15 cellular contexts compared by ENCODE assay signal in the genomic region with DNA sequence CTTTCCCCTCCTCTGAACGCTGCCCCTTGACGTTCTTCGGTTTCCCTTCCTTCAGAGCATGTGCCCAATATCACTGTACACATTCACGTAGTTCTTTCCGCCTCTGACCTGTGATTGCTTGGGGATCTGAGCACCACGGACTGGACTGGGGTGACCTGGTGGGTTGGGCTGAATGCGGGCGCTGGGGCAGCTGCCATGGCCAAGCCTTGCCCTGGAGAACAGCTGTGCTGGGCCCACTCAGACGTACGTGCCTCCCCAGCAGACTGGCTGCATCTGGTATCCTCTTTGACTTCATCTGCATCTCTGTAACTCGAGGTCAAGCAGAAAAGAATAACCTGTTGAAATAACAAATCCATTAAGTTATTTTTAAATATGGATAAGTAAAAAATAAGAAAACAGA. TPM values are rescaled to one million over a fixed set of nuclear protein-coding genes. Genes with fewer than 3 reads are reported as not detected.
DNase-seq lines count a peak whose midpoint lies in the region; ATAC-seq and TF ChIP-seq lines count a peak whose summit lies in the region.
"Had no signal": no experiment of that assay in that cellular context is flagged by ENCODE, and none has a peak within 500 bp of the region (broad histone marks: within the 10 kb centered on the region; RNA-seq: fewer than 3 reads in every experiment).

No MANE protein-coding gene starts in this region.

- H3K4me3 ChIP-seq in OCI-LY3 (ENCODE audit: low read length) (peak overlapping the region; percentile 68), gastrocnemius medialis (no peak overlapping the region)
- H3K4me3 ChIP-seq: A549, BLaER1, GM23248, HAP-1 had no signal

- in situ Hi-C loops in gastrocnemius medialis (cut with MboI; ENCODE audit: low sequenced_read_pairs in 4 of 4), result no loop called here

- DNase-seq in LHCN-M2 (ENCODE audit: low read depth) (peak; percentile 32), myocyte (ENCODE audit: low read depth) (peak; percentile 78), gastrocnemius medialis (no peak), NCI-H1105 treated with DMSO at 0.1 percent for 48 hours (lab: John Stamatoyannopoulos, UW) (no peak), ecto neural progenitor cell (ENCODE audit: low spot score) (no peak), NCI-H2029 treated with DMSO at 0.1 percent for 48 hours (lab: John Stamatoyannopoulos, UW) (no peak)
- DNase-seq: CD4-positive, alpha-beta memory T cell; DMS53; DND-41; EL; GM23248 had no signal

- H3K4me1 ChIP-seq in OCI-LY3 (ENCODE audit: low read length) (peaks cover 20% of the 10 kb centered on the region), gastrocnemius medialis (peaks cover 3 to 12% of the 10 kb centered on the region in 2 donors)
- H3K4me1 ChIP-seq: A549, BLaER1 had no signal

- H3K9me3 ChIP-seq in OCI-LY3 (ENCODE audit: insufficient read depth, low read length) (no peaks in the 10 kb centered on the region), gastrocnemius medialis (no peaks in the 10 kb centered on the region)
- H3K9me3 ChIP-seq: A549, BLaER1, HAP-1 had no signal

- H3K9ac ChIP-seq in OCI-LY3 (ENCODE audit: low read length), result 0 out of 2 replicates have a peak overlapping the region, but pooled peaks have one; percentile 18
- H3K9ac ChIP-seq: BLaER1, GM23248 had no signal

- no peak overlapping the region for H3K27ac ChIP-seq in OCI-LY3 (ENCODE audit: low read length)
- H3K27ac ChIP-seq in gastrocnemius medialis, result peak overlapping the region in 3 of 4 donors; percentile 12 to 42 (median 36)
- H3K27ac ChIP-seq: A549, BLaER1, GM23248 had no signal

- TF ChIP-seq POLR2A in gastrocnemius medialis (IDR thresholded peaks at IDR 0.05), result no peak

- ATAC-seq in gastrocnemius medialis, result peak in 1 of 2 donors; percentile 14

- 0 out of 2 replicates have a peak overlapping the region, but pooled peaks have one; percentile 62 for H2AFZ ChIP-seq in OCI-LY3 (ENCODE audit: low read depth, low read length)
- H2AFZ ChIP-seq: GM23248 had no signal

- TF ChIP-seq CTCF in OCI-LY3 (IDR thresholded peaks at IDR 0.05; ENCODE audit: low read depth, low read length), result no peak
- TF ChIP-seq CTCF in gastrocnemius medialis (IDR thresholded peaks at IDR 0.05 in 4 of 5, conservative IDR thresholded peaks at IDR 0.05 in 1 of 5), result no peak

- H3K27me3 ChIP-seq in OCI-LY3 (ENCODE audit: low read depth, low read length), result no peaks in the 10 kb centered on the region
- no peaks in the 10 kb centered on the region for H3K27me3 ChIP-seq in gastrocnemius medialis
- H3K27me3 ChIP-seq: BLaER1 had no signal

- intact Hi-C loops in gastrocnemius medialis (cut with DNase I; ENCODE audit: low total_unique reads), result loop anchor here (2.0 to 5.0 kb wide), 3 partner anchors 169 to 349 kb away; a partner anchor contains a TSS

- H3K4me2 ChIP-seq in OCI-LY3 (ENCODE audit: low read length), result peak overlapping the region; percentile 82
- H3K4me2 ChIP-seq: BLaER1 had no signal

- no peaks in the 10 kb centered on the region for H4K20me1 ChIP-seq in OCI-LY3 (ENCODE audit: insufficient read depth, low read length)
- H4K20me1 ChIP-seq: BLaER1 had no signal

- no peaks in the 10 kb centered on the region for H3K36me3 ChIP-seq in OCI-LY3 (replicated peaks; ENCODE audit: low read depth, low read length)
- no peaks in the 10 kb centered on the region for H3K36me3 ChIP-seq in gastrocnemius medialis
- H3K36me3 ChIP-seq: BLaER1, HAP-1 had no signal

- H3K79me2 ChIP-seq in OCI-LY3 (ENCODE audit: low read length), result no peaks in the 10 kb centered on the region

RNA-seq across cellular contexts. Expression of a gene that starts 35.1 kb away (rescaled TPM):
- total RNA-seq in LHCN-M2 (2014; rRNA removed) (5.8 and 8.3 TPM in 2 replicates), myocyte (3.6 and 5.2 TPM in 2 replicates), gastrocnemius medialis (1 to 10 TPM; 2.3 to 5.8 (median 2.6) TPM)
- 2.2 TPM for polyA plus RNA-seq in LHCN-M2 (2012)
- 3.2 TPM for polyA plus RNA-seq in myocyte (2012)

Comparison
In these comparisons a context has a peak if more than half of its experiments do, and no peak if none do; other contexts are left out.
1. DNase-seq: peak in LHCN-M2 (single experiment) and myocyte (single experiment); none in gastrocnemius medialis (0 of 2), NCI-H1105 treated with DMSO at 0.1 percent for 48 hours (single experiment), ecto neural progenitor cell (single experiment) and NCI-H2029 treated with DMSO at 0.1 percent for 48 hours (single experiment).